ENCODE assay signal across 8 cellular contexts in genomic region chr20:34562643-34563042, GRCh38. TPM values are rescaled to one million over a fixed set of nuclear protein-coding genes. Genes with fewer than 3 reads are reported as not detected.
DNase-seq lines count a peak whose midpoint lies in the region; ATAC-seq and TF ChIP-seq lines count a peak whose summit lies in the region.

No MANE protein-coding gene starts in this region.

- H3K27me3 Mint-ChIP-seq in activated T-helper 1 cell treated with anti-CD3 and anti-CD28 coated beads, Interleukin-12 subunit alpha, Interleukin-12 subunit beta, Interleukin-2, Interleukin-4 antibody, amounts not matched to agents 30 ng/mL and 10 ng/mL and 1 ng/mL, durations not matched to agents 14 hours and 24 hours and 36 hours (ENCODE audit: insufficient read depth) = no peaks in the 10 kb centered on the region

- no peak overlapping the region for H3K27ac ChIP-seq in SJCRH30

- H3K27me3 ChIP-seq in SJCRH30 = no peaks in the 10 kb centered on the region

- no peaks in the 10 kb centered on the region for H3K9me3 Mint-ChIP-seq in activated T-helper 1 cell treated with anti-CD3 and anti-CD28 coated beads, Interleukin-12 subunit alpha, Interleukin-12 subunit beta, Interleukin-2, Interleukin-4 antibody, amounts not matched to agents 30 ng/mL and 10 ng/mL and 1 ng/mL, durations not matched to agents 14 hours and 24 hours and 36 hours

- H3K4me3 Mint-ChIP-seq in activated T-helper 1 cell treated with anti-CD3 and anti-CD28 coated beads, Interleukin-12 subunit alpha, Interleukin-12 subunit beta, Interleukin-2, Interleukin-4 antibody, amounts not matched to agents 30 ng/mL and 10 ng/mL and 1 ng/mL, durations not matched to agents 14 hours and 24 hours and 36 hours = no peak overlapping the region

- intact Hi-C loops in activated T-helper 1 cell treated with anti-CD3 and anti-CD28 coated beads, Interleukin-12 subunit alpha, Interleukin-12 subunit beta, Interleukin-2, Interleukin-4 antibody, amounts not matched to agents 30 ng/mL and 10 ng/mL and 1 ng/mL, durations not matched to agents 14 hours and 24 hours and 36 hours (cut with micrococcal nuclease) = no loop called here

- ATAC-seq in GM21390 (IDR thresholded peaks at IDR 0.05; ENCODE audit: unreplicated experiment) = no peak

- no peaks in the 10 kb centered on the region for H3K4me1 ChIP-seq in SJCRH30

- no peak overlapping the region for H3K27ac Mint-ChIP-seq in activated T-helper 1 cell treated with anti-CD3 and anti-CD28 coated beads, Interleukin-12 subunit alpha, Interleukin-12 subunit beta, Interleukin-2, Interleukin-4 antibody, amounts not matched to agents 30 ng/mL and 10 ng/mL and 1 ng/mL, durations not matched to agents 14 hours and 24 hours and 36 hours

- H3K36me3 ChIP-seq in SJCRH30 = no peaks in the 10 kb centered on the region; the same call in 1 of the 2 replicates

- peaks cover 2% of the 10 kb centered on the region for H3K36me3 Mint-ChIP-seq in activated T-helper 1 cell treated with anti-CD3 and anti-CD28 coated beads, Interleukin-12 subunit alpha, Interleukin-12 subunit beta, Interleukin-2, Interleukin-4 antibody, amounts not matched to agents 30 ng/mL and 10 ng/mL and 1 ng/mL, durations not matched to agents 14 hours and 24 hours and 36 hours (ENCODE audit: low read depth)

- peak; percentile 69 for DNase-seq in AG08396 (ENCODE audit: low spot score)
- DNase-seq in GM12864 (ENCODE audit: low read depth) = no peak
- peak; percentile 38 to 43 for DNase-seq in SJCRH30
- peak; percentile 72 for DNase-seq in iPS-NIHi11 (ENCODE audit: low spot score)
- DNase-seq in cerebellar cortex (ENCODE audit: low spot score) = no peak
- DNase-seq in activated T-helper 1 cell treated with anti-CD3 and anti-CD28 coated beads, Interleukin-12 subunit alpha, Interleukin-12 subunit beta, Interleukin-2, Interleukin-4 antibody, amounts not matched to agents 30 ng/mL and 10 ng/mL and 1 ng/mL, durations not matched to agents 14 hours and 24 hours and 36 hours (ENCODE audit: low spot score) = no peak
- no peak for DNase-seq in glomerular visceral epithelial cell (ENCODE audit: extremely low spot score)

- H3K4me3 ChIP-seq in GM12864 (ENCODE audit: low read depth, low read length) (no peak overlapping the region), SJCRH30 (no peak overlapping the region)

- TF ChIP-seq CTCF in GM12864 (IDR thresholded peaks at IDR 0.05; ENCODE audit: low read depth, low read length, missing control alignments) = peak; percentile 52

- peaks cover 7% of the 10 kb centered on the region for H3K4me1 Mint-ChIP-seq in activated T-helper 1 cell treated with anti-CD3 and anti-CD28 coated beads, Interleukin-12 subunit alpha, Interleukin-12 subunit beta, Interleukin-2, Interleukin-4 antibody, amounts not matched to agents 30 ng/mL and 10 ng/mL and 1 ng/mL, durations not matched to agents 14 hours and 24 hours and 36 hours (ENCODE audit: low read depth)

- no peaks in the 10 kb centered on the region for H3K9me3 ChIP-seq in SJCRH30 (replicated peaks)

RNA-seq across cellular contexts. Expression of gene MAP1LC3A, which starts 4.1 kb away (rescaled TPM):
- 0.10 and 0.23 TPM in 2 replicates for total RNA-seq in SJCRH30 (2014; rRNA removed; shearing (Covaris generic))
- 6.1 and 7.3 TPM in 2 replicates for total RNA-seq in activated T-helper 1 cell treated with anti-CD3 and anti-CD28 coated beads, Interleukin-12 subunit alpha, Interleukin-12 subunit beta, Interleukin-2, Interleukin-4 antibody, amounts not matched to agents 30 ng/mL and 10 ng/mL and 1 ng/mL, durations not matched to agents 14 hours and 24 hours and 36 hours

RNA-seq across cellular contexts. Expression of gene DYNLRB1, which starts 46.4 kb away (rescaled TPM):
- 199 and 256 TPM in 2 replicates for total RNA-seq in SJCRH30 (2014; rRNA removed; shearing (Covaris generic))
- 92.0 and 104 TPM in 2 replicates for total RNA-seq in activated T-helper 1 cell treated with anti-CD3 and anti-CD28 coated beads, Interleukin-12 subunit alpha, Interleukin-12 subunit beta, Interleukin-2, Interleukin-4 antibody, amounts not matched to agents 30 ng/mL and 10 ng/mL and 1 ng/mL, durations not matched to agents 14 hours and 24 hours and 36 hours

Comparison
In these comparisons a context has a peak if more than half of its experiments do, and no peak if none do; other contexts are left out.
1. DNase-seq: peak in AG08396 (single experiment), SJCRH30 (2 of 2) and iPS-NIHi11 (single experiment); none in GM12864 (single experiment), cerebellar cortex (single experiment), activated T-helper 1 cell treated with anti-CD3 and anti-CD28 coated beads, Interleukin-12 subunit alpha, Interleukin-12 subunit beta, Interleukin-2, Interleukin-4 antibody, amounts not matched to agents 30 ng/mL and 10 ng/mL and 1 ng/mL, durations not matched to agents 14 hours and 24 hours and 36 hours (single experiment) and glomerular visceral epithelial cell (single experiment).